ENCODE assay signal across 11 cellular contexts in genomic region chr12:114408881-114409795, GRCh38. TPM values are rescaled to one million over a fixed set of nuclear protein-coding genes. Genes with fewer than 3 reads are reported as not detected.
DNase-seq lines count a peak whose midpoint lies in the region; ATAC-seq and TF ChIP-seq lines count a peak whose summit lies in the region.
"Had no signal": no experiment of that assay in that cellular context is flagged by ENCODE, and none has a peak within 500 bp of the region (broad histone marks: within the 10 kb centered on the region; RNA-seq: fewer than 3 reads in every experiment).

No MANE protein-coding gene starts in this region.

- TF ChIP-seq CTCF in GM10266 (IDR thresholded peaks at IDR 0.05; ENCODE audit: control insufficient read depth, insufficient read depth, low read depth, missing control alignments) (no peak), gastrocnemius medialis (IDR thresholded peaks at IDR 0.05 in 4 of 5, conservative IDR thresholded peaks at IDR 0.05 in 1 of 5) (no peak)

- peak; percentile 60 to 65 for ATAC-seq in right cardiac atrium
- no peak for ATAC-seq in gastrocnemius medialis
- ATAC-seq in GM18498 (IDR thresholded peaks at IDR 0.05; ENCODE audit: unreplicated experiment), result no peak
- no peak for ATAC-seq in GM19467 (IDR thresholded peaks at IDR 0.05; ENCODE audit: unreplicated experiment)
- ATAC-seq: activated naive CD4-positive, alpha-beta T cell treated with anti-CD3 and anti-CD28 coated beads, Interleukin-2, amount 50 U/mL, for 72 hours; HCT116 had no signal

- H3K27me3 ChIP-seq in right cardiac atrium (ENCODE audit: control insufficient read depth, insufficient read depth) (no peaks in the 10 kb centered on the region), gastrocnemius medialis (peaks cover 66 to 95% (median 92%) of the 10 kb centered on the region in 3 donors)

- no peak for TF ChIP-seq POLR2A in gastrocnemius medialis (IDR thresholded peaks at IDR 0.05)

- no peak overlapping the region for H3K27ac Mint-ChIP-seq in activated naive CD8-positive, alpha-beta T cell treated with anti-CD3 and anti-CD28 coated beads for 36 hours
- H3K27ac Mint-ChIP-seq: natural killer cell treated with Interleukin-12 subunit alpha and Interleukin-12 subunit beta and Interleukin-15 and Interleukin-18, amount 100 ng/mL, for 72 hours had no signal

- H3K4me1 ChIP-seq in right cardiac atrium (ENCODE audit: control insufficient read depth, insufficient read depth, low read length) (no peaks in the 10 kb centered on the region), gastrocnemius medialis (peaks cover 0 to 4% of the 10 kb centered on the region in 2 donors)

- H3K4me1 Mint-ChIP-seq in activated naive CD8-positive, alpha-beta T cell treated with anti-CD3 and anti-CD28 coated beads for 36 hours, result peaks cover 20% of the 10 kb centered on the region

- DNase-seq in GM10266 (ENCODE audit: extremely low spot score) (peak; percentile 13), right cardiac atrium (peak; percentile 74 to 92 (median 89)), gastrocnemius medialis (no peak), NCI-H2081 treated with DMSO at 0.1 percent for 48 hours (lab: John Stamatoyannopoulos, UW) (no peak)
- DNase-seq in activated naive CD8-positive, alpha-beta T cell treated with anti-CD3 and anti-CD28 coated beads for 36 hours, result no peak
- DNase-seq in activated CD4-positive, alpha-beta T cell treated with anti-CD3 and anti-CD28 coated beads for 4 hours, result no peak

- peaks cover 3% of the 10 kb centered on the region for H3K36me3 Mint-ChIP-seq in activated naive CD8-positive, alpha-beta T cell treated with anti-CD3 and anti-CD28 coated beads for 36 hours
- H3K36me3 Mint-ChIP-seq: natural killer cell treated with Interleukin-12 subunit alpha and Interleukin-12 subunit beta and Interleukin-15 and Interleukin-18, amount 100 ng/mL, for 72 hours had no signal

- intact Hi-C loops in right cardiac atrium (cut with DNase I) (loop anchor here in 2 of 4 donors (5.0 kb wide), 1 partner anchor 33 kb away; no protein-coding TSS in a partner anchor), gastrocnemius medialis (cut with DNase I; ENCODE audit: low total_unique reads) (no loop called here)

- in situ Hi-C loops in gastrocnemius medialis (cut with MboI; ENCODE audit: low sequenced_read_pairs in 4 of 4), result no loop called here

- H3K27me3 Mint-ChIP-seq in activated naive CD8-positive, alpha-beta T cell treated with anti-CD3 and anti-CD28 coated beads for 36 hours, result peaks cover 96% of the 10 kb centered on the region

- 4% methylated on average over 67 of the region's 67 CpGs for WGBS in right cardiac atrium

- H3K9me3 ChIP-seq in right cardiac atrium (ENCODE audit: control insufficient read depth, low read length) (no peaks in the 10 kb centered on the region), gastrocnemius medialis (no peaks in the 10 kb centered on the region)

- H3K27ac ChIP-seq in right cardiac atrium (ENCODE audit: low read length) (peak overlapping the region; percentile 91), gastrocnemius medialis (no peak overlapping the region)

- H3K9me3 Mint-ChIP-seq in activated naive CD8-positive, alpha-beta T cell treated with anti-CD3 and anti-CD28 coated beads for 36 hours, result no peaks in the 10 kb centered on the region
- H3K9me3 Mint-ChIP-seq: activated naive CD4-positive, alpha-beta T cell treated with anti-CD3 and anti-CD28 coated beads, Interleukin-2, amount 50 U/mL, for 72 hours; natural killer cell treated with Interleukin-12 subunit alpha and Interleukin-12 subunit beta and Interleukin-15 and Interleukin-18, amount 100 ng/mL, for 72 hours had no signal

- H3K36me3 ChIP-seq in gastrocnemius medialis, result no peaks in the 10 kb centered on the region

- peak overlapping the region; percentile 83 for H3K4me3 ChIP-seq in right cardiac atrium (ENCODE audit: low read length)
- H3K4me3 ChIP-seq in gastrocnemius medialis, result peak overlapping the region; percentile 8 to 46 (median 43)

- peak overlapping the region; percentile 25 for H3K4me3 Mint-ChIP-seq in activated naive CD8-positive, alpha-beta T cell treated with anti-CD3 and anti-CD28 coated beads for 36 hours
- H3K4me3 Mint-ChIP-seq: natural killer cell treated with Interleukin-12 subunit alpha and Interleukin-12 subunit beta and Interleukin-15 and Interleukin-18, amount 100 ng/mL, for 72 hours had no signal

RNA-seq across cellular contexts. Expression of gene TBX5, which starts 3.2 kb away (rescaled TPM):
- not detected for total RNA-seq in activated naive CD8-positive, alpha-beta T cell treated with anti-CD3 and anti-CD28 coated beads for 36 hours
- total RNA-seq in right cardiac atrium (100 to 1,000 TPM; 181 to 275 (median 191) TPM), gastrocnemius medialis (not detected)
- 97.3 TPM for polyA plus RNA-seq in right cardiac atrium
- total RNA-seq: activated naive CD4-positive, alpha-beta T cell treated with anti-CD3 and anti-CD28 coated beads, Interleukin-2, amount 50 U/mL, for 72 hours; natural killer cell treated with Interleukin-12 subunit alpha and Interleukin-12 subunit beta and Interleukin-15 and Interleukin-18, amount 100 ng/mL, for 72 hours had no signal

Comparison
In these comparisons a context has a peak if more than half of its experiments do, and no peak if none do; other contexts are left out.
1. DNase-seq: peak in GM10266 (single experiment) and right cardiac atrium (3 of 3); none in activated naive CD8-positive, alpha-beta T cell treated with anti-CD3 and anti-CD28 coated beads for 36 hours (single experiment), gastrocnemius medialis (0 of 2), activated CD4-positive, alpha-beta T cell treated with anti-CD3 and anti-CD28 coated beads for 4 hours (0 of 2) and NCI-H2081 treated with DMSO at 0.1 percent for 48 hours (single experiment).
2. ATAC-seq: peak in right cardiac atrium (2 of 2); none in gastrocnemius medialis (0 of 2), GM18498 (single experiment) and GM19467 (single experiment).
3. RNA of gene TBX5, which starts 3.2 kb away (total RNA-seq): 181 to 275 TPM in right cardiac atrium; not detected in activated naive CD8-positive, alpha-beta T cell treated with anti-CD3 and anti-CD28 coated beads for 36 hours and not detected in gastrocnemius medialis; every median in the first group is over 100 times any median in the second.